1 cellular context compared by ENCODE assay signal in genomic region chr7:28411876-28412662, GRCh38.
TF ChIP-seq lines count a peak whose summit lies in the region.

Gene CREB5, plus strand, starts transcription at chr7:28412518. Its CDS starts 397 bp downstream, at chr7:28412915.

TF ChIP-seq in GM23338, 12 proteins besides CTCF, POLR2A, EP300 and RAD21 (continued from another document):
- TF ChIP-seq CREB1 (CRISPR knock-in tag; IDR thresholded peaks at IDR 0.05; ENCODE audit: low read depth) (no peak), STAT1 (IDR thresholded peaks at IDR 0.05; ENCODE audit: unreplicated experiment) (no peak), ZNF114 (CRISPR knock-in tag; IDR thresholded peaks at IDR 0.05) (no peak), POLR2AphosphoS5 (IDR thresholded peaks at IDR 0.05; ENCODE audit: low read depth) (no peak), JUNB (IDR thresholded peaks at IDR 0.05; ENCODE audit: unreplicated experiment) (no peak)
